22 cellular contexts compared by ENCODE assay signal in the genomic region with DNA sequence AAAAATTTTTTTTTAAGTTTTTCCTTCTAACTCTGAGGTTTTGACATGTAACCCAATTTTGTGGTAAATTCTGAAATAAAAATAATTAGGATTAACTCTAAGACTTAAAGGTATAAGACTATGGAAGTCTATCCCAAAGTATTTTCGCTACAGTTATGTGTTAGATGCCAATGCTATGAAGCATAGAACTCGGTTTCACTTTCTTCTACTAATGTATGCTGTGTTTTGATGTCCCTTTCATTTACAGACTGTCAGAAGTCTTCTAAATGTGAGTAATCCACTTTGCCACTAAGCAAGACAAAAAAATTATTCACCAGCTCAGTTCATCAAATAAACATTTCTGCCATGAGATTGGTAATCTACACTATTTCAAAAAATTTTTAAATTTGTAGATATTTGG.
"Had no signal": no experiment of that assay in that cellular context is flagged by ENCODE, and none has a peak within 500 bp of the region (broad histone marks: within the 10 kb centered on the region; RNA-seq: fewer than 3 reads in every experiment).

No MANE protein-coding gene starts in this region.

- H3K4me1 Mint-ChIP-seq: immature natural killer cell, memory B cell, neural progenitor cell had no signal

- H3K36me3 Mint-ChIP-seq: memory B cell; natural killer cell treated with Interleukin-12 subunit alpha and Interleukin-12 subunit beta and Interleukin-15 and Interleukin-18, amount 100 ng/mL, for 72 hours; neural progenitor cell; type B pancreatic cell had no signal

- ATAC-seq: gastroesophageal sphincter; left cardiac atrium; lower lobe of right lung; natural killer cell treated with Interleukin-12 subunit alpha and Interleukin-12 subunit beta and Interleukin-15 and Interleukin-18, amount 100 ng/mL, for 72 hours; right cardiac atrium; stimulated activated naive CD8-positive, alpha-beta T cell treated with anti-CD3 and anti-CD28 coated beads, Interleukin-15, Interleukin-2, amounts not matched to agents 100 U/mL and 50 U/mL, for 24 hours had no signal

- H3K27me3 Mint-ChIP-seq: memory B cell; natural killer cell treated with Interleukin-12 subunit alpha and Interleukin-12 subunit beta and Interleukin-15 and Interleukin-18, amount 100 ng/mL, for 72 hours; type B pancreatic cell had no signal

- FAIRE-seq: keratinocyte, small intestine had no signal

- H3K4me3 Mint-ChIP-seq: immature natural killer cell; memory B cell; natural killer cell treated with Interleukin-12 subunit alpha and Interleukin-12 subunit beta and Interleukin-15 and Interleukin-18, amount 100 ng/mL, for 72 hours; neural progenitor cell; type B pancreatic cell had no signal

- H3K27ac Mint-ChIP-seq: immature natural killer cell; memory B cell; natural killer cell treated with Interleukin-12 subunit alpha and Interleukin-12 subunit beta and Interleukin-15 and Interleukin-18, amount 100 ng/mL, for 72 hours; neural progenitor cell; type B pancreatic cell had no signal

- DNase-seq: dermis blood vessel endothelial cell; esophagus squamous epithelium; foreskin fibroblast; immature natural killer cell; left cardiac atrium; left ventricle myocardium inferior; lower lobe of right lung; midbrain; nucleus accumbens; ovary; right cardiac atrium; small intestine; stimulated activated CD4-positive, alpha-beta T cell treated with anti-CD3 and anti-CD28 coated beads, Interleukin-12 subunit alpha, Interleukin-12 subunit beta, amount 100 ng/mL, for 4 hours; stimulated activated naive CD8-positive, alpha-beta T cell treated with anti-CD3 and anti-CD28 coated beads, Interleukin-15, Interleukin-2, amounts not matched to agents 100 U/mL and 50 U/mL, for 24 hours; thyroid gland; uterus had no signal

- H3K9me3 Mint-ChIP-seq: memory B cell; natural killer cell treated with Interleukin-12 subunit alpha and Interleukin-12 subunit beta and Interleukin-15 and Interleukin-18, amount 100 ng/mL, for 72 hours; neural progenitor cell; type B pancreatic cell had no signal
